In the genomic region with DNA sequence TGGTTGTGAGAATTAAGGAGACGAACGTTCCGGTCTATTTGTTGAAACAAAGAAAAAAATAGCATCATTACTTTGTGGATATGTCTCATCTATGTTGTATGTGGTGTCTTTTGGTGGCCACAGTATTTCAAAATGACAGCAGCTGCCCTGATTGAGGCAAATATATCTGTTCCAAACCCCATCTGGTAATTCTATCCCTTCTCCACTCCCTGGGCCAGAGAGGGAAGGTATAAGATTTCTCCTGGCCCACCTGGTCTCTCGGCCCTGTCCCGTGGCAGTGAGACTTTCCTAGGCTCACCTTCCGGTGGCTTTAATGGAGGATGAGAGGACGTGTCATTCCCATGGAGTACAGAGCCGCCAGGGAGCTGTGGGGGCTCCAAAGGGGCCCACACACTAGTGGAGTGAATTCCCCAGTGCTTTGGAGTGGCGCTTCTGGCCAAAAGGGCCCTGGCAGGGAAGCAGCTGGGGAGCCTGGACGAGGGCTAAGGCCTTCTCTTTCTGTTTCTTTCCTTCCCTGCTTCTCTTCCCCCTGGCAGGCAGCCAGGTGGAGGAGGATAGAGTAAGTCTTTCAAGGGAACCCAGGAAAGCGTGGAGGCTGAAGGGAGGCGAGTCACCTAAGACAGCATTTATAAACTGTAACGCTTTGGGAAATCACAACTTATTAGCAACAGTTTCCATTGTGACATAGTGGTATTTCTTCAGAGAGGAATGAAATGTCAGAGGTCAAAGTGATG, we compare ENCODE assay signal across 8 cellular contexts. TPM values are rescaled to one million over a fixed set of nuclear protein-coding genes. Genes with fewer than 3 reads are reported as not detected.
DNase-seq lines count a peak whose midpoint lies in the region; ATAC-seq and TF ChIP-seq lines count a peak whose summit lies in the region.

No MANE protein-coding gene starts in this region.

- peaks cover 41% of the 10 kb centered on the region for H3K36me3 ChIP-seq in Loucy (ENCODE audit: insufficient read depth, low read length)
- H3K36me3 ChIP-seq in adrenal gland (replicated peaks in 1 of 2) = peaks cover 0 to 26% of the 10 kb centered on the region in 2 donors
- H3K36me3 ChIP-seq in left ventricle myocardium inferior = peaks cover 6% of the 10 kb centered on the region

- intact Hi-C loops in adrenal gland (cut with DNase I) (loop anchor here (10.0 kb wide), 2 partner anchors 623 to 693 kb away; a partner anchor contains a TSS), left ventricle myocardium inferior (cut with micrococcal nuclease) (no loop called here)

- H3K27me3 ChIP-seq in Loucy (ENCODE audit: insufficient read depth, low read length, poor library complexity, severe bottlenecking) (peaks cover 1% of the 10 kb centered on the region), adrenal gland (no peaks in the 10 kb centered on the region), left ventricle myocardium inferior (ENCODE audit: low read depth) (no peaks in the 10 kb centered on the region)

- H3K9me3 ChIP-seq in Loucy (ENCODE audit: insufficient read depth, low read depth, low read length) = no peaks in the 10 kb centered on the region
- H3K9me3 ChIP-seq in adrenal gland (replicated peaks in 1 of 3) = no peaks in the 10 kb centered on the region
- H3K9me3 ChIP-seq in left ventricle myocardium inferior (replicated peaks) = no peaks in the 10 kb centered on the region

- H3K4me1 ChIP-seq in Loucy (ENCODE audit: insufficient read depth, low read length, poor library complexity, severe bottlenecking) (peaks cover 63% of the 10 kb centered on the region), adrenal gland (replicated peaks in 1 of 2) (peaks cover 52 to 59% of the 10 kb centered on the region in 2 donors), left ventricle myocardium inferior (peaks cover 96% of the 10 kb centered on the region)

- peak in 6 of 7 donors; percentile 74 to 78 (median 76) for DNase-seq in adrenal gland
- no peak for DNase-seq in left ventricle myocardium inferior
- DNase-seq in stimulated activated naive CD8-positive, alpha-beta T cell treated with anti-CD3 and anti-CD28 coated beads, Interleukin-15, amount 100 ng/mL, for 72 hours = no peak
- DNase-seq in HPDE6-E6E7 (ENCODE audit: extremely low spot score) = no peak
- DNase-seq in ureter (ENCODE audit: low spot score) = no peak
- no peak for DNase-seq in inferior parietal cortex (ENCODE audit: extremely low spot score)
- DNase-seq in SKM-1 (lab: John Stamatoyannopoulos, UW; ENCODE audit: unreplicated experiment) = no peak

- TF ChIP-seq CTCF in Loucy (conservative IDR thresholded peaks at IDR 0.05; ENCODE audit: low read length) (no peak), adrenal gland (IDR thresholded peaks at IDR 0.05) (peak in 1 of 6 experiments; percentile 2), left ventricle myocardium inferior (IDR thresholded peaks at IDR 0.05; ENCODE audit: borderline replicate concordance) (no peak)

- no peaks in the 10 kb centered on the region for H3K9me3 Mint-ChIP-seq in stimulated activated naive CD8-positive, alpha-beta T cell treated with anti-CD3 and anti-CD28 coated beads, Interleukin-15, amount 100 ng/mL, for 72 hours

- H4K20me1 ChIP-seq in Loucy (ENCODE audit: insufficient read depth, low read length, poor library complexity, severe bottlenecking) = peaks cover 98% of the 10 kb centered on the region

- H3F3A ChIP-seq in Loucy (ENCODE audit: low read depth) = no peaks in the 10 kb centered on the region

- peaks cover 100% of the 10 kb centered on the region for H3K79me2 ChIP-seq in Loucy (ENCODE audit: insufficient read depth, low read length)

- 29 to 43% (median 35%) methylated on average over 10 to 13 of the region's 13 CpGs for WGBS in adrenal gland, 4 donors

- H3K4me1 Mint-ChIP-seq in stimulated activated naive CD8-positive, alpha-beta T cell treated with anti-CD3 and anti-CD28 coated beads, Interleukin-15, amount 100 ng/mL, for 72 hours = peaks cover 22% of the 10 kb centered on the region

- H3K9me2 ChIP-seq in Loucy (replicated peaks; ENCODE audit: low read depth, low read length) = no peaks in the 10 kb centered on the region

- H3K9ac ChIP-seq in Loucy (ENCODE audit: low read depth, low read length, poor library complexity, severe bottlenecking) = peak overlapping the region; percentile 87

- no peaks in the 10 kb centered on the region for H3K27me3 Mint-ChIP-seq in stimulated activated naive CD8-positive, alpha-beta T cell treated with anti-CD3 and anti-CD28 coated beads, Interleukin-15, amount 100 ng/mL, for 72 hours

- TF ChIP-seq POLR2A in adrenal gland (IDR thresholded peaks at IDR 0.05) = peak; percentile 31 to 34

- no peak overlapping the region for H2AFZ ChIP-seq in Loucy (ENCODE audit: low read length)

- H3K27ac Mint-ChIP-seq in stimulated activated naive CD8-positive, alpha-beta T cell treated with anti-CD3 and anti-CD28 coated beads, Interleukin-15, amount 100 ng/mL, for 72 hours = no peak overlapping the region

- H3K4me2 ChIP-seq in Loucy (ENCODE audit: low read depth, low read length, poor library complexity, severe bottlenecking) = peak overlapping the region; percentile 95

- ATAC-seq in stimulated activated naive CD8-positive, alpha-beta T cell treated with anti-CD3 and anti-CD28 coated beads, Interleukin-15, amount 100 ng/mL, for 72 hours = no peak

- H3K27ac ChIP-seq in adrenal gland = peak overlapping the region; percentile 94 to 100 (median 98)
- H3K27ac ChIP-seq in left ventricle myocardium inferior (replicated peaks) = peak overlapping the region; percentile 100

- H3K4me3 ChIP-seq in Loucy (ENCODE audit: low read length, poor library complexity, severe bottlenecking) = peak overlapping the region; percentile 83
- peak overlapping the region in 3 of 4 donors; percentile 5 to 90 (median 16) for H3K4me3 ChIP-seq in adrenal gland
- H3K4me3 ChIP-seq in left ventricle myocardium inferior = peak overlapping the region; percentile 84

- peak overlapping the region; percentile 14 to 32 for H3K4me3 Mint-ChIP-seq in stimulated activated naive CD8-positive, alpha-beta T cell treated with anti-CD3 and anti-CD28 coated beads, Interleukin-15, amount 100 ng/mL, for 72 hours

RNA-seq across cellular contexts. Expression of a gene that starts 5.6 kb away (rescaled TPM):
- total RNA-seq in adrenal gland (100 to 1,000 TPM; 392 to 760 (median 431) TPM), left ventricle myocardium inferior (50.2 TPM), ureter (259 TPM)
- polyA plus RNA-seq in adrenal gland = 100 to 1,000 TPM in 1 of 3 donors, 10 to 100 TPM in 2; 83.3 to 143 (median 92.8) TPM

Comparison
In these comparisons a context has a peak if more than half of its experiments do, and no peak if none do; other contexts are left out.
1. H3K4me3 ChIP-seq: peak in every context shown above with its lines; median percentile 84 in left ventricle myocardium inferior; 83 in Loucy; 16 in adrenal gland.
2. DNase-seq: peak in adrenal gland (6 of 7); none in left ventricle myocardium inferior (single experiment), stimulated activated naive CD8-positive, alpha-beta T cell treated with anti-CD3 and anti-CD28 coated beads, Interleukin-15, amount 100 ng/mL, for 72 hours (0 of 2), HPDE6-E6E7 (single experiment), ureter (single experiment), inferior parietal cortex (single experiment) and SKM-1 (single experiment).